Comparison of ENCODE assay signal across 2 cellular contexts in the genomic region with DNA sequence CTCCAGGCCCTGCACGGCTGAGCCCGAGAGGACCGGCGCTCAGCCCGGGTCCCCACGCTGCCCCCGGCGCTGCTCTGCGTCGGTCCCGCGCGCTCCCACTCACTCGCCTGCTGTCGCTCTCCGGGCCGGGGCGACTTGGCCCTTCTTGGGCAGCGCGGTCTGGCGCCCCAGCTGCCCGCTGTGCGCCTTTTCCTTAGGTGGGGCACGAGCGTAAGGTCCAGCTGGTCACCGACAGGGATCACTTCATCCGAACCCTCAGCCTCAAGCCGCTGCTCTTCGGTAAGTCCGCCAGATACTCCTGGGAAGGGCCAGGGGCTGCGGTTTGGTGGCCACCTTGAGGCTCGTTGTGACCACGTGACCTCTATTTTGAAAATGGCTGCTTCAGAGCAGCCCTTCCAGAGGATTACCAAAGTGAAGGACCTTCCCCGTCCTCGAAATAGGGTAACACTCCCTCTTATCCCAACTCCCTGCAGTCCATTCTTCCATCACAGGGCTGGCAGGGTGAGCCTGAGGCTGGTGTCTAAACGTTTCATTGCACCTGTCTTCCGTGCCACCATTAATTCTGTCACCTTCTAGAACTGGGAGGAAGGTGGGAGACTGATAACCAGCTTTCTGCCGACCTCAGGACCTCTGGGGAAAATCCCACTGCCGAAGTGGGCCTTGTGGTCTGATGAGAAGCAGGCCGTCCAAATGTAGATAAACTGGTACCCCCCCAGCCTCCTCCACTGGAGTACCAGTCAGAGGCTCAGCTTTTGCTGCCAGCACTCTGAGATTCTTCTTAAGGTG.
TF ChIP-seq lines count a peak whose summit lies in the region.

No MANE protein-coding gene starts in this region.

TF ChIP-seq in HEK293, 187 proteins besides CTCF, POLR2A, EP300 and RAD21:
- no peak for TF ChIP-seq OVOL3 (tag by site-specific recombination; IDR thresholded peaks at IDR 0.05)
- TF ChIP-seq, protein P1, sequence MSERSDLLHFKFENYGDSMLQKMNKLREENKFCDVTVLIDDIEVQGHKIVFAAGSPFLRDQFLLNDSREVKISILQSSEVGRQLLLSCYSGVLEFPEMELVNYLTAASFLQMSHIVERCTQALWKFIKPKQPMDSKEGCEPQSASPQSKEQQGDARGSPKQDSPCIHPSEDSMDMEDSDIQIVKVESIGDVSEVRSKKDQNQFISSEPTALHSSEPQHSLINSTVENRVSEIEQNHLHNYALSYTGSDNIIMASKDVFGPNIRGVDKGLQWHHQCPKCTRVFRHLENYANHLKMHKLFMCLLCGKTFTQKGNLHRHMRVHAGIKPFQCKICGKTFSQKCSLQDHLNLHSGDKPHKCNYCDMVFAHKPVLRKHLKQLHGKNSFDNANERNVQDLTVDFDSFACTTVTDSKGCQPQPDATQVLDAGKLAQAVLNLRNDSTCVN (tag by site-specific recombination; optimal IDR thresholded peaks at IDR 0.05): peak; percentile 78
- TF ChIP-seq ZXDB (tag by site-specific recombination; IDR thresholded peaks at IDR 0.05): peak; percentile 58; the same call in 1 of the 2 replicates
- TF ChIP-seq ZNF416 (tag by site-specific recombination; IDR thresholded peaks at IDR 0.05): no peak
- no peak for TF ChIP-seq ZNF791 (tag by site-specific recombination; IDR thresholded peaks at IDR 0.05)
- TF ChIP-seq ZNF394 (tag by site-specific recombination; IDR thresholded peaks at IDR 0.05; ENCODE audit: borderline replicate concordance): peak; percentile 70; the same call in 1 of the 2 replicates
- TF ChIP-seq ZNF600 (tag by site-specific recombination; IDR thresholded peaks at IDR 0.05): peak; percentile 71
- TF ChIP-seq ZNF341 (tag by site-specific recombination; IDR thresholded peaks at IDR 0.05; ENCODE audit: low read depth): peak; percentile 16; the same call in 1 of the 2 replicates
- TF ChIP-seq, protein P2, sequence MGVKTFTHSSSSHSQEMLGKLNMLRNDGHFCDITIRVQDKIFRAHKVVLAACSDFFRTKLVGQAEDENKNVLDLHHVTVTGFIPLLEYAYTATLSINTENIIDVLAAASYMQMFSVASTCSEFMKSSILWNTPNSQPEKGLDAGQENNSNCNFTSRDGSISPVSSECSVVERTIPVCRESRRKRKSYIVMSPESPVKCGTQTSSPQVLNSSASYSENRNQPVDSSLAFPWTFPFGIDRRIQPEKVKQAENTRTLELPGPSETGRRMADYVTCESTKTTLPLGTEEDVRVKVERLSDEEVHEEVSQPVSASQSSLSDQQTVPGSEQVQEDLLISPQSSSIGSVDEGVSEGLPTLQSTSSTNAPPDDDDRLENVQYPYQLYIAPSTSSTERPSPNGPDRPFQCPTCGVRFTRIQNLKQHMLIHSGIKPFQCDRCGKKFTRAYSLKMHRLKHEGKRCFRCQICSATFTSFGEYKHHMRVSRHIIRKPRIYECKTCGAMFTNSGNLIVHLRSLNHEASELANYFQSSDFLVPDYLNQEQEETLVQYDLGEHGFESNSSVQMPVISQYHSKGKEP (tag by site-specific recombination; IDR thresholded peaks at IDR 0.05): no peak
- TF ChIP-seq, protein P3, sequence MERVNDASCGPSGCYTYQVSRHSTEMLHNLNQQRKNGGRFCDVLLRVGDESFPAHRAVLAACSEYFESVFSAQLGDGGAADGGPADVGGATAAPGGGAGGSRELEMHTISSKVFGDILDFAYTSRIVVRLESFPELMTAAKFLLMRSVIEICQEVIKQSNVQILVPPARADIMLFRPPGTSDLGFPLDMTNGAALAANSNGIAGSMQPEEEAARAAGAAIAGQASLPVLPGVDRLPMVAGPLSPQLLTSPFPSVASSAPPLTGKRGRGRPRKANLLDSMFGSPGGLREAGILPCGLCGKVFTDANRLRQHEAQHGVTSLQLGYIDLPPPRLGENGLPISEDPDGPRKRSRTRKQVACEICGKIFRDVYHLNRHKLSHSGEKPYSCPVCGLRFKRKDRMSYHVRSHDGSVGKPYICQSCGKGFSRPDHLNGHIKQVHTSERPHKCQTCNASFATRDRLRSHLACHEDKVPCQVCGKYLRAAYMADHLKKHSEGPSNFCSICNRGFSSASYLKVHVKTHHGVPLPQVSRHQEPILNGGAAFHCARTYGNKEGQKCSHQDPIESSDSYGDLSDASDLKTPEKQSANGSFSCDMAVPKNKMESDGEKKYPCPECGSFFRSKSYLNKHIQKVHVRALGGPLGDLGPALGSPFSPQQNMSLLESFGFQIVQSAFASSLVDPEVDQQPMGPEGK (tag by site-specific recombination; IDR thresholded peaks at IDR 0.05): peak; percentile 37; the same call in 1 of the 2 replicates
- no peak for TF ChIP-seq GLIS2 (tag by site-specific recombination; IDR thresholded peaks at IDR 0.05)
- TF ChIP-seq, protein P4, sequence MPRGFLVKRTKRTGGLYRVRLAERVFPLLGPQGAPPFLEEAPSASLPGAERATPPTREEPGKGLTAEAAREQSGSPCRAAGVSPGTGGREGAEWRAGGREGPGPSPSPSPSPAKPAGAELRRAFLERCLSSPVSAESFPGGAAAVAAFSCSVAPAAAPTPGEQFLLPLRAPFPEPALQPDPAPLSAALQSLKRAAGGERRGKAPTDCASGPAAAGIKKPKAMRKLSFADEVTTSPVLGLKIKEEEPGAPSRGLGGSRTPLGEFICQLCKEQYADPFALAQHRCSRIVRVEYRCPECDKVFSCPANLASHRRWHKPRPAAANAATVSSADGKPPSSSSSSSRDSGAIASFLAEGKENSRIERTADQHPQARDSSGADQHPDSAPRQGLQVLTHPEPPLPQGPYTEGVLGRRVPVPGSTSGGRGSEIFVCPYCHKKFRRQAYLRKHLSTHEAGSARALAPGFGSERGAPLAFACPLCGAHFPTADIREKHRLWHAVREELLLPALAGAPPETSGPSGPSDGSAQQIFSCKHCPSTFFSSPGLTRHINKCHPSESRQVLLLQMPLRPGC (tag by site-specific recombination; IDR thresholded peaks at IDR 0.05): no peak
- 0 out of 2 replicates have a peak, but pooled peaks have one; percentile 8 for TF ChIP-seq ZNF585B (tag by site-specific recombination; IDR thresholded peaks at IDR 0.05)
- TF ChIP-seq ZBTB17 (tag by site-specific recombination; IDR thresholded peaks at IDR 0.05): peak; percentile 78
- peak; percentile 96 for TF ChIP-seq ZNF335 (tag by site-specific recombination; conservative IDR thresholded peaks at IDR 0.05)
- no peak for TF ChIP-seq BCL11A (tag by site-specific recombination; IDR thresholded peaks at IDR 0.05; ENCODE audit: low read depth)
- no peak for TF ChIP-seq ZNF621 (tag by site-specific recombination; IDR thresholded peaks at IDR 0.05)
- TF ChIP-seq SP2 (tag by site-specific recombination; IDR thresholded peaks at IDR 0.05): no peak
- TF ChIP-seq ZBTB8A (tag by site-specific recombination; IDR thresholded peaks at IDR 0.05): peak; percentile 64
- TF ChIP-seq ZEB2 (tag by site-specific recombination; IDR thresholded peaks at IDR 0.05): 0 out of 2 replicates have a peak, but pooled peaks have one; percentile 37
- peak; percentile 22; the same call in 1 of the 2 replicates for TF ChIP-seq ZFHX2 (tag by site-specific recombination; conservative IDR thresholded peaks at IDR 0.05)
- TF ChIP-seq YY1 (tag by site-specific recombination; IDR thresholded peaks at IDR 0.05): peak; percentile 60; the same call in 1 of the 2 replicates

TF ChIP-seq in H1, 55 proteins besides CTCF, POLR2A, EP300 and RAD21 (continues in another document):
- TF ChIP-seq RXRA (IDR thresholded peaks at IDR 0.05; ENCODE audit: insufficient read depth, low read depth, low read length): no peak
- TF ChIP-seq TEAD4 (IDR thresholded peaks at IDR 0.05; ENCODE audit: low read depth, low read length): no peak
- TF ChIP-seq KDM1A (IDR thresholded peaks at IDR 0.05; ENCODE audit: borderline replicate concordance, low read length): no peak
- TF ChIP-seq KDM4A (IDR thresholded peaks at IDR 0.05; ENCODE audit: low read depth, low read length, severe bottlenecking): peak; percentile 14
- no peak for TF ChIP-seq GTF2F1 (IDR thresholded peaks at IDR 0.05; ENCODE audit: borderline replicate concordance, low read depth, low read length)
- TF ChIP-seq POU5F1 (IDR thresholded peaks at IDR 0.05; ENCODE audit: low read depth, low read length): no peak
- no peak for TF ChIP-seq RNF2 (IDR thresholded peaks at IDR 0.05; ENCODE audit: borderline replicate concordance, low read depth, low read length, missing control alignments, poor library complexity, severe bottlenecking)
- TF ChIP-seq TCF12 (IDR thresholded peaks at IDR 0.05; ENCODE audit: low read depth, low read length): no peak
- peak; percentile 60; the same call in 1 of the 2 replicates for TF ChIP-seq TAF1 (IDR thresholded peaks at IDR 0.05; ENCODE audit: low read depth, low read length)
- TF ChIP-seq ZNF274 (IDR thresholded peaks at IDR 0.05; ENCODE audit: borderline replicate concordance, extremely low read depth, low read length): no peak
- no peak for TF ChIP-seq HDAC6 (IDR thresholded peaks at IDR 0.05; ENCODE audit: low read depth, low read length)
- TF ChIP-seq, protein P5, sequence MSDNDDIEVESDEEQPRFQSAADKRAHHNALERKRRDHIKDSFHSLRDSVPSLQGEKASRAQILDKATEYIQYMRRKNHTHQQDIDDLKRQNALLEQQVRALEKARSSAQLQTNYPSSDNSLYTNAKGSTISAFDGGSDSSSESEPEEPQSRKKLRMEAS (IDR thresholded peaks at IDR 0.05): peak; percentile 81
- TF ChIP-seq HDAC2 (IDR thresholded peaks at IDR 0.05; ENCODE audit: borderline replicate concordance in 1 of 2, low read depth in 2 of 2, low read length in 2 of 2): no peak
- TF ChIP-seq EZH2 (IDR thresholded peaks at IDR 0.05; ENCODE audit: low read depth, low read length, severe bottlenecking): no peak
- TF ChIP-seq BRCA1 (IDR thresholded peaks at IDR 0.05; ENCODE audit: low read depth, low read length): no peak
- TF ChIP-seq TBP (IDR thresholded peaks at IDR 0.05; ENCODE audit: low read depth, low read length): 0 out of 2 replicates have a peak, but pooled peaks have one; percentile 18
- no peak for TF ChIP-seq SUZ12 (IDR thresholded peaks at IDR 0.05; ENCODE audit: low read length)
- TF ChIP-seq, protein P6, sequence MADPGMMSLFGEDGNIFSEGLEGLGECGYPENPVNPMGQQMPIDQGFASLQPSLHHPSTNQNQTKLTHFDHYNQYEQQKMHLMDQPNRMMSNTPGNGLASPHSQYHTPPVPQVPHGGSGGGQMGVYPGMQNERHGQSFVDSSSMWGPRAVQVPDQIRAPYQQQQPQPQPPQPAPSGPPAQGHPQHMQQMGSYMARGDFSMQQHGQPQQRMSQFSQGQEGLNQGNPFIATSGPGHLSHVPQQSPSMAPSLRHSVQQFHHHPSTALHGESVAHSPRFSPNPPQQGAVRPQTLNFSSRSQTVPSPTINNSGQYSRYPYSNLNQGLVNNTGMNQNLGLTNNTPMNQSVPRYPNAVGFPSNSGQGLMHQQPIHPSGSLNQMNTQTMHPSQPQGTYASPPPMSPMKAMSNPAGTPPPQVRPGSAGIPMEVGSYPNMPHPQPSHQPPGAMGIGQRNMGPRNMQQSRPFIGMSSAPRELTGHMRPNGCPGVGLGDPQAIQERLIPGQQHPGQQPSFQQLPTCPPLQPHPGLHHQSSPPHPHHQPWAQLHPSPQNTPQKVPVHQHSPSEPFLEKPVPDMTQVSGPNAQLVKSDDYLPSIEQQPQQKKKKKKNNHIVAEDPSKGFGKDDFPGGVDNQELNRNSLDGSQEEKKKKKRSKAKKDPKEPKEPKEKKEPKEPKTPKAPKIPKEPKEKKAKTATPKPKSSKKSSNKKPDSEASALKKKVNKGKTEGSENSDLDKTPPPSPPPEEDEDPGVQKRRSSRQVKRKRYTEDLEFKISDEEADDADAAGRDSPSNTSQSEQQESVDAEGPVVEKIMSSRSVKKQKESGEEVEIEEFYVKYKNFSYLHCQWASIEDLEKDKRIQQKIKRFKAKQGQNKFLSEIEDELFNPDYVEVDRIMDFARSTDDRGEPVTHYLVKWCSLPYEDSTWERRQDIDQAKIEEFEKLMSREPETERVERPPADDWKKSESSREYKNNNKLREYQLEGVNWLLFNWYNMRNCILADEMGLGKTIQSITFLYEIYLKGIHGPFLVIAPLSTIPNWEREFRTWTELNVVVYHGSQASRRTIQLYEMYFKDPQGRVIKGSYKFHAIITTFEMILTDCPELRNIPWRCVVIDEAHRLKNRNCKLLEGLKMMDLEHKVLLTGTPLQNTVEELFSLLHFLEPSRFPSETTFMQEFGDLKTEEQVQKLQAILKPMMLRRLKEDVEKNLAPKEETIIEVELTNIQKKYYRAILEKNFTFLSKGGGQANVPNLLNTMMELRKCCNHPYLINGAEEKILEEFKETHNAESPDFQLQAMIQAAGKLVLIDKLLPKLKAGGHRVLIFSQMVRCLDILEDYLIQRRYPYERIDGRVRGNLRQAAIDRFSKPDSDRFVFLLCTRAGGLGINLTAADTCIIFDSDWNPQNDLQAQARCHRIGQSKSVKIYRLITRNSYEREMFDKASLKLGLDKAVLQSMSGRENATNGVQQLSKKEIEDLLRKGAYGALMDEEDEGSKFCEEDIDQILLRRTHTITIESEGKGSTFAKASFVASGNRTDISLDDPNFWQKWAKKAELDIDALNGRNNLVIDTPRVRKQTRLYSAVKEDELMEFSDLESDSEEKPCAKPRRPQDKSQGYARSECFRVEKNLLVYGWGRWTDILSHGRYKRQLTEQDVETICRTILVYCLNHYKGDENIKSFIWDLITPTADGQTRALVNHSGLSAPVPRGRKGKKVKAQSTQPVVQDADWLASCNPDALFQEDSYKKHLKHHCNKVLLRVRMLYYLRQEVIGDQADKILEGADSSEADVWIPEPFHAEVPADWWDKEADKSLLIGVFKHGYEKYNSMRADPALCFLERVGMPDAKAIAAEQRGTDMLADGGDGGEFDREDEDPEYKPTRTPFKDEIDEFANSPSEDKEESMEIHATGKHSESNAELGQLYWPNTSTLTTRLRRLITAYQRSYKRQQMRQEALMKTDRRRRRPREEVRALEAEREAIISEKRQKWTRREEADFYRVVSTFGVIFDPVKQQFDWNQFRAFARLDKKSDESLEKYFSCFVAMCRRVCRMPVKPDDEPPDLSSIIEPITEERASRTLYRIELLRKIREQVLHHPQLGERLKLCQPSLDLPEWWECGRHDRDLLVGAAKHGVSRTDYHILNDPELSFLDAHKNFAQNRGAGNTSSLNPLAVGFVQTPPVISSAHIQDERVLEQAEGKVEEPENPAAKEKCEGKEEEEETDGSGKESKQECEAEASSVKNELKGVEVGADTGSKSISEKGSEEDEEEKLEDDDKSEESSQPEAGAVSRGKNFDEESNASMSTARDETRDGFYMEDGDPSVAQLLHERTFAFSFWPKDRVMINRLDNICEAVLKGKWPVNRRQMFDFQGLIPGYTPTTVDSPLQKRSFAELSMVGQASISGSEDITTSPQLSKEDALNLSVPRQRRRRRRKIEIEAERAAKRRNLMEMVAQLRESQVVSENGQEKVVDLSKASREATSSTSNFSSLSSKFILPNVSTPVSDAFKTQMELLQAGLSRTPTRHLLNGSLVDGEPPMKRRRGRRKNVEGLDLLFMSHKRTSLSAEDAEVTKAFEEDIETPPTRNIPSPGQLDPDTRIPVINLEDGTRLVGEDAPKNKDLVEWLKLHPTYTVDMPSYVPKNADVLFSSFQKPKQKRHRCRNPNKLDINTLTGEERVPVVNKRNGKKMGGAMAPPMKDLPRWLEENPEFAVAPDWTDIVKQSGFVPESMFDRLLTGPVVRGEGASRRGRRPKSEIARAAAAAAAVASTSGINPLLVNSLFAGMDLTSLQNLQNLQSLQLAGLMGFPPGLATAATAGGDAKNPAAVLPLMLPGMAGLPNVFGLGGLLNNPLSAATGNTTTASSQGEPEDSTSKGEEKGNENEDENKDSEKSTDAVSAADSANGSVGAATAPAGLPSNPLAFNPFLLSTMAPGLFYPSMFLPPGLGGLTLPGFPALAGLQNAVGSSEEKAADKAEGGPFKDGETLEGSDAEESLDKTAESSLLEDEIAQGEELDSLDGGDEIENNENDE (IDR thresholded peaks at IDR 0.05; ENCODE audit: insufficient replicate concordance, low read length): no peak
- TF ChIP-seq SIX5 (IDR thresholded peaks at IDR 0.05; ENCODE audit: low read depth, low read length): no peak
- TF ChIP-seq, protein P7, sequence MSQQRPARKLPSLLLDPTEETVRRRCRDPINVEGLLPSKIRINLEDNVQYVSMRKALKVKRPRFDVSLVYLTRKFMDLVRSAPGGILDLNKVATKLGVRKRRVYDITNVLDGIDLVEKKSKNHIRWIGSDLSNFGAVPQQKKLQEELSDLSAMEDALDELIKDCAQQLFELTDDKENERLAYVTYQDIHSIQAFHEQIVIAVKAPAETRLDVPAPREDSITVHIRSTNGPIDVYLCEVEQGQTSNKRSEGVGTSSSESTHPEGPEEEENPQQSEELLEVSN (IDR thresholded peaks at IDR 0.05): peak; percentile 29
- no peak; the same call in 1 of the 2 replicates for TF ChIP-seq KDM5A (IDR thresholded peaks at IDR 0.05; ENCODE audit: low read length)
